ENCODE assay signal across 11 cellular contexts in the genomic region with DNA sequence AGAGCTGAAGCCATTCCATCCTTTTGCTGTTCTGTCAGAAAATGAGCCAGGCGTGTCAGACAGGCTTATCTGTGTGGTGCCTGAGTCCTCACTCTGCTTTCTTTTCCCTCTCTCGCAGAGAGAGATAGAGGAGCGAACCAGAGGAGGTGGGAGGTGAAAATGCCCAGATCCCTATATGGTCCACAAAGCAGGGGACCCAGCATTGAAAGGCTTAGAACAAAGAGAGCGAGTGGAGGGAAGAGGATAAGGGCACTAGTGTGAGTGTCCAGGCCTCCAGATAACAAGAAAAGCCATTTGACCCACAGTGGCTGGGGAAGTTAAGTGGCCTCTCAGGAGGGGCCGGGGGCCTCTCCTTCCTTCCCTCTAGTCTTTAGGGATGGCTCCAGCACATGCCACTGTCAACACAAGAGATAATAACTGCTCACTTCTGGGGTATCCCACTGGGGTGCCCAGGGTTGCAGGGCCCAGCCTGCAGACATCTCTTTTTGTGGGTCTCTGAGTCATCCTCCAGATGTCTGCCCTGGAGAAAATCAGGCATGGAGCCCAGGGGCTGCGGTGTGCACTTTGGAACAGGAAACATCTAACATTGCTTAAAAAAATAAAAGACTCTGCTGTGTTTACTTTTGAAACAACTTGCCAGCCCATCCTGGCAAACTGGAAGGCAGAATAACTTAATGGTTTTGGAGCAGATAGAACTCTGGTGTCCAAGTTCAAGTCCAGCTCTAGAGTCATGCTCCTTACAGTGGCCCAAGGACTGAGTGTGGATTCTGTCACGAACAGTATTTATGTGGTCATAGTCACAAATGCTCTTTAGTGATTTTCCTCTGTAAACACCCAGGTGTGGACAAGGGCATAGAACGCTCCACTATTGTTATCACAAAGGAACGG.
DNase-seq lines count a peak whose midpoint lies in the region; ATAC-seq and TF ChIP-seq lines count a peak whose summit lies in the region.
"Had no signal": no experiment of that assay in that cellular context is flagged by ENCODE, and none has a peak within 500 bp of the region (broad histone marks: within the 10 kb centered on the region; RNA-seq: fewer than 3 reads in every experiment).

No MANE protein-coding gene starts in this region.

- H3K27ac ChIP-seq in HCT116 (ENCODE audit: low read depth, low read length) (no peak overlapping the region), ascending aorta (peak overlapping the region; percentile 43 to 55), esophagus squamous epithelium (no peak overlapping the region)

- H3K4me1 Mint-ChIP-seq in Calu3 (ENCODE audit: low read depth, unreplicated experiment): no peaks in the 10 kb centered on the region

- no peak overlapping the region for H3K9ac ChIP-seq in HCT116 (ENCODE audit: low read length)
- H3K9ac ChIP-seq in skeletal muscle satellite cell (ENCODE audit: low read depth, low read length): no peak overlapping the region

- H3K36me3 Mint-ChIP-seq in Calu3 (ENCODE audit: insufficient read depth, unreplicated experiment): no peaks in the 10 kb centered on the region
- H3K36me3 Mint-ChIP-seq: activated naive CD8-positive, alpha-beta T cell had no signal

- CTCF ChIA-PET in HCT116 (lab: Charles Lee): no interaction called here
- CTCF ChIA-PET in Calu3 (lab: Charles Lee): no interaction called here

- H3K9me3 Mint-ChIP-seq in Calu3 (ENCODE audit: low read depth, unreplicated experiment): peaks cover 10% of the 10 kb centered on the region
- H3K9me3 Mint-ChIP-seq: T-helper 1 cell treated with Interleukin-12 subunit alpha and Interleukin-12 subunit beta and Interleukin-4 antibody, amounts not matched to agents 30 μg/mL and 1 μg/mL, for 36 hours had no signal

- H2AFZ ChIP-seq in HCT116 (ENCODE audit: low read depth, low read length, poor library complexity, severe bottlenecking): no peak overlapping the region

- H3K4me3 ChIP-seq in HCT116 (replicated peaks in 1 of 2; ENCODE audit: low read depth in 1 of 2, low read length in 2 of 2): no peak overlapping the region
- no peak overlapping the region for H3K4me3 ChIP-seq in ascending aorta
- H3K4me3 ChIP-seq in skeletal muscle satellite cell (ENCODE audit: low read length): no peak overlapping the region
- H3K4me3 ChIP-seq in esophagus squamous epithelium: no peak overlapping the region

- ATAC-seq in HCT116 (peak; percentile 25; the same call in 1 of the 2 replicates), left ventricle myocardium superior (peak; percentile 79), GM19351 (IDR thresholded peaks at IDR 0.05; ENCODE audit: unreplicated experiment) (no peak)

- TF ChIP-seq POLR2A in HCT116 (IDR thresholded peaks at IDR 0.05; ENCODE audit: borderline replicate concordance, extremely low read depth, insufficient read depth, insufficient read length): no peak
- TF ChIP-seq POLR2A in esophagus squamous epithelium (IDR thresholded peaks at IDR 0.05): no peak

- no peak overlapping the region for H3K4me3 Mint-ChIP-seq in Calu3 (ENCODE audit: low read depth, unreplicated experiment)
- H3K4me3 Mint-ChIP-seq: activated naive CD8-positive, alpha-beta T cell; H9; T-helper 1 cell treated with Interleukin-12 subunit alpha and Interleukin-12 subunit beta and Interleukin-4 antibody, amounts not matched to agents 30 μg/mL and 1 μg/mL, for 36 hours had no signal

- H3K36me3 ChIP-seq in HCT116 (ENCODE audit: control insufficient read depth in 1 of 2, insufficient read depth in 2 of 2, low read length in 2 of 2): no peaks in the 10 kb centered on the region
- no peaks in the 10 kb centered on the region for H3K36me3 ChIP-seq in ascending aorta
- no peaks in the 10 kb centered on the region for H3K36me3 ChIP-seq in skeletal muscle satellite cell (ENCODE audit: insufficient read depth, low read length)
- no peaks in the 10 kb centered on the region for H3K36me3 ChIP-seq in esophagus squamous epithelium

- RAD21 ChIA-PET in HCT116 (lab: Charles Lee; ENCODE audit: low non-redundant PET in 1 of 2, low total read pairs in 2 of 2, uncharacterized antibody in 2 of 2, unreplicated experiment in 2 of 2): no interaction called here

- 44 to 45% methylated on average over 9 of the region's 9 CpGs for WGBS in esophagus squamous epithelium, 2 donors

- intact Hi-C loops in HCT116 (cut with micrococcal nuclease) (no loop called here), ascending aorta (cut with DNase I) (no loop called here), left ventricle myocardium superior (cut with micrococcal nuclease) (no loop called here), esophagus squamous epithelium (cut with DNase I) (no loop called here), Calu3 (cut with micrococcal nuclease; ENCODE audit: unreplicated experiment) (no loop called here)

- no peaks in the 10 kb centered on the region for H3K9me3 ChIP-seq in HCT116 (ENCODE audit: control insufficient read depth in 1 of 2, insufficient read depth in 1 of 2, low read depth in 1 of 2, low read length in 2 of 2)
- no peaks in the 10 kb centered on the region for H3K9me3 ChIP-seq in ascending aorta
- H3K9me3 ChIP-seq in skeletal muscle satellite cell (replicated peaks; ENCODE audit: low read length): no peaks in the 10 kb centered on the region
- H3K9me3 ChIP-seq in esophagus squamous epithelium: no peaks in the 10 kb centered on the region

- H3K27ac Mint-ChIP-seq in Calu3 (ENCODE audit: unreplicated experiment): no peak overlapping the region
- H3K27ac Mint-ChIP-seq: activated naive CD8-positive, alpha-beta T cell; T-helper 1 cell treated with Interleukin-12 subunit alpha and Interleukin-12 subunit beta and Interleukin-4 antibody, amounts not matched to agents 30 μg/mL and 1 μg/mL, for 36 hours had no signal

- no peak for TF ChIP-seq CTCF in HCT116 (IDR thresholded peaks at IDR 0.05 in 2 of 3, conservative IDR thresholded peaks at IDR 0.05 in 1 of 3; ENCODE audit: borderline replicate concordance in 1 of 3, insufficient read depth in 1 of 3, low read depth in 2 of 3, low read length in 2 of 3)
- no peak for TF ChIP-seq CTCF in ascending aorta (IDR thresholded peaks at IDR 0.05)
- TF ChIP-seq CTCF in esophagus squamous epithelium (IDR thresholded peaks at IDR 0.05): no peak
- TF ChIP-seq CTCF in Calu3 (IDR thresholded peaks at IDR 0.05; ENCODE audit: unreplicated experiment): no peak

- H4K20me1 ChIP-seq in HCT116 (ENCODE audit: insufficient read depth): no peaks in the 10 kb centered on the region

- H3K4me2 ChIP-seq in HCT116 (ENCODE audit: low read length) (no peak overlapping the region), skeletal muscle satellite cell (ENCODE audit: low read length) (peak overlapping the region; percentile 4)

- no peaks in the 10 kb centered on the region for H3K79me2 ChIP-seq in HCT116 (ENCODE audit: insufficient read depth, low read length)

- no peak for DNase-seq in HCT116 (ENCODE audit: low read depth, low spot score)
- peak; percentile 17 to 86 for DNase-seq in ascending aorta (ENCODE audit: low spot score in 2 of 2)
- peak; percentile 67 for DNase-seq in left ventricle myocardium superior
- DNase-seq in DMS79 treated with DMSO at 0.1 percent for 48 hours (lab: John Stamatoyannopoulos, UW): no peak
- no peak for DNase-seq in esophagus squamous epithelium (lab: John Stamatoyannopoulos, UW)
- DNase-seq in Calu3: no peak
- DNase-seq: H9 had no signal

- TF ChIP-seq RAD21 in HCT116 (IDR thresholded peaks at IDR 0.05; ENCODE audit: low read depth): no peak

- H3K27me3 Mint-ChIP-seq in Calu3 (ENCODE audit: unreplicated experiment): no peaks in the 10 kb centered on the region

- POLR2A ChIA-PET in HCT116 (lab: Charles Lee): no interaction called here

- peaks cover 11% of the 10 kb centered on the region; the same call in 1 of the 2 replicates for H3K27me3 ChIP-seq in HCT116 (ENCODE audit: insufficient read depth, low read length)
- no peaks in the 10 kb centered on the region for H3K27me3 ChIP-seq in ascending aorta
- H3K27me3 ChIP-seq in skeletal muscle satellite cell (ENCODE audit: control insufficient read depth, insufficient read depth, low read length): peaks cover 26% of the 10 kb centered on the region
- no peaks in the 10 kb centered on the region for H3K27me3 ChIP-seq in esophagus squamous epithelium

- H3K4me1 ChIP-seq in HCT116 (ENCODE audit: control insufficient read depth in 1 of 2, insufficient read depth in 2 of 2, low read length in 2 of 2): no peaks in the 10 kb centered on the region; a peak in 1 of 4 replicates
- H3K4me1 ChIP-seq in ascending aorta: peaks cover 0 to 23% of the 10 kb centered on the region in 2 donors
- peaks cover 36% of the 10 kb centered on the region for H3K4me1 ChIP-seq in skeletal muscle satellite cell (ENCODE audit: control insufficient read depth, insufficient read depth, low read length)
- H3K4me1 ChIP-seq in esophagus squamous epithelium: peaks cover 0 to 19% (median 5%) of the 10 kb centered on the region in 3 donors

- no peaks in the 10 kb centered on the region for H3K9me2 ChIP-seq in HCT116 (ENCODE audit: insufficient read depth)

- BruUV-seq in HCT116 (replicated peaks; lab: Mats Ljungman, UMichigan) (no TSS peak), Calu3 (replicated peaks; lab: Mats Ljungman, UMichigan) (no TSS peak)

TF ChIP-seq in HCT116, 20 proteins besides CTCF, POLR2A, EP300 and RAD21:
- TF ChIP-seq ZFX (IDR thresholded peaks at IDR 0.05): no peak
- TF ChIP-seq EZH2 (IDR thresholded peaks at IDR 0.05): no peak
- no peak for TF ChIP-seq ZNF274 (IDR thresholded peaks at IDR 0.05; ENCODE audit: low read depth, low read length)
- no peak for TF ChIP-seq EZH2phosphoT487 (IDR thresholded peaks at IDR 0.05; ENCODE audit: borderline replicate concordance)
- TF ChIP-seq POLR2AphosphoS5 (IDR thresholded peaks at IDR 0.05; ENCODE audit: low read depth, low read length): no peak
- no peak for TF ChIP-seq CEBPB (IDR thresholded peaks at IDR 0.05; ENCODE audit: low read depth)
- TF ChIP-seq, protein P1, sequence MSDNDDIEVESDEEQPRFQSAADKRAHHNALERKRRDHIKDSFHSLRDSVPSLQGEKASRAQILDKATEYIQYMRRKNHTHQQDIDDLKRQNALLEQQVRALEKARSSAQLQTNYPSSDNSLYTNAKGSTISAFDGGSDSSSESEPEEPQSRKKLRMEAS (IDR thresholded peaks at IDR 0.05): no peak
- TF ChIP-seq FOSL1 (IDR thresholded peaks at IDR 0.05; ENCODE audit: low read depth): no peak
- no peak for TF ChIP-seq YY1 (IDR thresholded peaks at IDR 0.05; ENCODE audit: extremely low read depth, insufficient replicate concordance, low read depth, low read length)

Comparison
In these comparisons a context has a peak if more than half of its experiments do, and no peak if none do; other contexts are left out.
1. DNase-seq: peak in ascending aorta (2 of 2) and left ventricle myocardium superior (single experiment); none in HCT116 (single experiment), DMS79 treated with DMSO at 0.1 percent for 48 hours (single experiment), esophagus squamous epithelium (single experiment) and Calu3 (single experiment).
2. H3K27ac ChIP-seq: peak in ascending aorta (2 of 2); none in HCT116 (single experiment) and esophagus squamous epithelium (0 of 4).